ENCODE assay signal across 1 cellular context in genomic region chr15:58748787-58749531, GRCh38.
TF ChIP-seq lines count a peak whose summit lies in the region.

No MANE protein-coding gene starts in this region.

TF ChIP-seq in K562, 482 proteins besides CTCF, POLR2A, EP300 and RAD21 (continued from another document and continues in another):
- TF ChIP-seq, protein P1, sequence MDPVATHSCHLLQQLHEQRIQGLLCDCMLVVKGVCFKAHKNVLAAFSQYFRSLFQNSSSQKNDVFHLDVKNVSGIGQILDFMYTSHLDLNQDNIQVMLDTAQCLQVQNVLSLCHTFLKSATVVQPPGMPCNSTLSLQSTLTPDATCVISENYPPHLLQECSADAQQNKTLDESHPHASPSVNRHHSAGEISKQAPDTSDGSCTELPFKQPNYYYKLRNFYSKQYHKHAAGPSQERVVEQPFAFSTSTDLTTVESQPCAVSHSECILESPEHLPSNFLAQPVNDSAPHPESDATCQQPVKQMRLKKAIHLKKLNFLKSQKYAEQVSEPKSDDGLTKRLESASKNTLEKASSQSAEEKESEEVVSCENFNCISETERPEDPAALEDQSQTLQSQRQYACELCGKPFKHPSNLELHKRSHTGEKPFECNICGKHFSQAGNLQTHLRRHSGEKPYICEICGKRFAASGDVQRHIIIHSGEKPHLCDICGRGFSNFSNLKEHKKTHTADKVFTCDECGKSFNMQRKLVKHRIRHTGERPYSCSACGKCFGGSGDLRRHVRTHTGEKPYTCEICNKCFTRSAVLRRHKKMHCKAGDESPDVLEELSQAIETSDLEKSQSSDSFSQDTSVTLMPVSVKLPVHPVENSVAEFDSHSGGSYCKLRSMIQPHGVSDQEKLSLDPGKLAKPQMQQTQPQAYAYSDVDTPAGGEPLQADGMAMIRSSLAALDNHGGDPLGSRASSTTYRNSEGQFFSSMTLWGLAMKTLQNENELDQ (CRISPR knock-in tag; IDR thresholded peaks at IDR 0.05; ENCODE audit: borderline replicate concordance): no peak
- TF ChIP-seq FOXK2 (conservative IDR thresholded peaks at IDR 0.05 in 1 of 2, IDR thresholded peaks at IDR 0.05 in 1 of 2; ENCODE audit: low read depth in 2 of 2) (no peak), NCOA6 (IDR thresholded peaks at IDR 0.05) (no peak), SMARCC2 (IDR thresholded peaks at IDR 0.05; ENCODE audit: low read depth) (0 out of 2 replicates have a peak, but pooled peaks have one; percentile 35), USF1 (CRISPR knock-in tag; IDR thresholded peaks at IDR 0.05) (0 out of 2 replicates have a peak, but pooled peaks have one; percentile 14), CREM (IDR thresholded peaks at IDR 0.05; ENCODE audit: low read depth) (0 out of 2 replicates have a peak, but pooled peaks have one; percentile 16), SPI1 (IDR thresholded peaks at IDR 0.05; ENCODE audit: borderline replicate concordance, low read depth, low read length) (no peak), RB1 (IDR thresholded peaks at IDR 0.05; ENCODE audit: low read depth) (peak; percentile 51; the same call in 1 of the 2 replicates), PTRF (tag; IDR thresholded peaks at IDR 0.05) (no peak), ATF7 (IDR thresholded peaks at IDR 0.05) (0 out of 2 replicates have a peak, but pooled peaks have one; percentile 36), HDAC2 (IDR thresholded peaks at IDR 0.05) (peak; percentile 48; the same call in 1 of the 2 replicates), FOXA1 (IDR thresholded peaks at IDR 0.05; ENCODE audit: borderline replicate concordance) (no peak), TFAP4 (CRISPR knock-in tag; IDR thresholded peaks at IDR 0.05; ENCODE audit: borderline replicate concordance) (peak; percentile 59; the same call in 1 of the 2 replicates), RUNX1 (IDR thresholded peaks at IDR 0.05; ENCODE audit: low read depth) (0 out of 2 replicates have a peak, but pooled peaks have one; percentile 48), CCNT2 (IDR thresholded peaks at IDR 0.05; ENCODE audit: borderline replicate concordance, extremely low read depth, insufficient read length, low read depth, low read length) (peak; percentile 43), VEZF1 (CRISPR knock-in tag; IDR thresholded peaks at IDR 0.05) (no peak; the same call in 1 of the 2 replicates), ZBTB7A (IDR thresholded peaks at IDR 0.05; ENCODE audit: borderline replicate concordance, control insufficient read depth, low read depth, low read length) (peak; percentile 67; the same call in 1 of the 2 replicates), ZNF449 (CRISPR knock-in tag; IDR thresholded peaks at IDR 0.05) (0 out of 2 replicates have a peak, but pooled peaks have one; percentile 27), HDAC8 (tag; IDR thresholded peaks at IDR 0.05) (no peak), ZNF696 (CRISPR knock-in tag; conservative IDR thresholded peaks at IDR 0.05) (no peak), NKRF (IDR thresholded peaks at IDR 0.05; ENCODE audit: borderline replicate concordance) (peak; percentile 68; the same call in 1 of the 2 replicates), SMAD4 (CRISPR knock-in tag; conservative IDR thresholded peaks at IDR 0.05) (peak; percentile 92), CREB5 (CRISPR knock-in tag; IDR thresholded peaks at IDR 0.05) (no peak), FOXP4 (CRISPR knock-in tag; IDR thresholded peaks at IDR 0.05; ENCODE audit: borderline replicate concordance) (0 out of 2 replicates have a peak, but pooled peaks have one; percentile 71), HMGN3 (IDR thresholded peaks at IDR 0.05; ENCODE audit: borderline replicate concordance, extremely low read depth, insufficient read length, low read depth, low read length) (peak; percentile 90)
- TF ChIP-seq, protein P2, sequence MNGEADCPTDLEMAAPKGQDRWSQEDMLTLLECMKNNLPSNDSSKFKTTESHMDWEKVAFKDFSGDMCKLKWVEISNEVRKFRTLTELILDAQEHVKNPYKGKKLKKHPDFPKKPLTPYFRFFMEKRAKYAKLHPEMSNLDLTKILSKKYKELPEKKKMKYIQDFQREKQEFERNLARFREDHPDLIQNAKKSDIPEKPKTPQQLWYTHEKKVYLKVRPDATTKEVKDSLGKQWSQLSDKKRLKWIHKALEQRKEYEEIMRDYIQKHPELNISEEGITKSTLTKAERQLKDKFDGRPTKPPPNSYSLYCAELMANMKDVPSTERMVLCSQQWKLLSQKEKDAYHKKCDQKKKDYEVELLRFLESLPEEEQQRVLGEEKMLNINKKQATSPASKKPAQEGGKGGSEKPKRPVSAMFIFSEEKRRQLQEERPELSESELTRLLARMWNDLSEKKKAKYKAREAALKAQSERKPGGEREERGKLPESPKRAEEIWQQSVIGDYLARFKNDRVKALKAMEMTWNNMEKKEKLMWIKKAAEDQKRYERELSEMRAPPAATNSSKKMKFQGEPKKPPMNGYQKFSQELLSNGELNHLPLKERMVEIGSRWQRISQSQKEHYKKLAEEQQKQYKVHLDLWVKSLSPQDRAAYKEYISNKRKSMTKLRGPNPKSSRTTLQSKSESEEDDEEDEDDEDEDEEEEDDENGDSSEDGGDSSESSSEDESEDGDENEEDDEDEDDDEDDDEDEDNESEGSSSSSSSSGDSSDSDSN (IDR thresholded peaks at IDR 0.05; ENCODE audit: borderline replicate concordance in 1 of 2, low read depth in 2 of 2, low read length in 2 of 2): peak in 1 of 2 experiments; percentile 52; a peak in 3 of 4 replicates
- TF ChIP-seq, protein P3, sequence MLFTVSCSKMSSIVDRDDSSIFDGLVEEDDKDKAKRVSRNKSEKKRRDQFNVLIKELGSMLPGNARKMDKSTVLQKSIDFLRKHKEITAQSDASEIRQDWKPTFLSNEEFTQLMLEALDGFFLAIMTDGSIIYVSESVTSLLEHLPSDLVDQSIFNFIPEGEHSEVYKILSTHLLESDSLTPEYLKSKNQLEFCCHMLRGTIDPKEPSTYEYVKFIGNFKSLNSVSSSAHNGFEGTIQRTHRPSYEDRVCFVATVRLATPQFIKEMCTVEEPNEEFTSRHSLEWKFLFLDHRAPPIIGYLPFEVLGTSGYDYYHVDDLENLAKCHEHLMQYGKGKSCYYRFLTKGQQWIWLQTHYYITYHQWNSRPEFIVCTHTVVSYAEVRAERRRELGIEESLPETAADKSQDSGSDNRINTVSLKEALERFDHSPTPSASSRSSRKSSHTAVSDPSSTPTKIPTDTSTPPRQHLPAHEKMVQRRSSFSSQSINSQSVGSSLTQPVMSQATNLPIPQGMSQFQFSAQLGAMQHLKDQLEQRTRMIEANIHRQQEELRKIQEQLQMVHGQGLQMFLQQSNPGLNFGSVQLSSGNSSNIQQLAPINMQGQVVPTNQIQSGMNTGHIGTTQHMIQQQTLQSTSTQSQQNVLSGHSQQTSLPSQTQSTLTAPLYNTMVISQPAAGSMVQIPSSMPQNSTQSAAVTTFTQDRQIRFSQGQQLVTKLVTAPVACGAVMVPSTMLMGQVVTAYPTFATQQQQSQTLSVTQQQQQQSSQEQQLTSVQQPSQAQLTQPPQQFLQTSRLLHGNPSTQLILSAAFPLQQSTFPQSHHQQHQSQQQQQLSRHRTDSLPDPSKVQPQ (CRISPR knock-in tag; IDR thresholded peaks at IDR 0.05; ENCODE audit: borderline replicate concordance): no peak
- TF ChIP-seq, protein P4, sequence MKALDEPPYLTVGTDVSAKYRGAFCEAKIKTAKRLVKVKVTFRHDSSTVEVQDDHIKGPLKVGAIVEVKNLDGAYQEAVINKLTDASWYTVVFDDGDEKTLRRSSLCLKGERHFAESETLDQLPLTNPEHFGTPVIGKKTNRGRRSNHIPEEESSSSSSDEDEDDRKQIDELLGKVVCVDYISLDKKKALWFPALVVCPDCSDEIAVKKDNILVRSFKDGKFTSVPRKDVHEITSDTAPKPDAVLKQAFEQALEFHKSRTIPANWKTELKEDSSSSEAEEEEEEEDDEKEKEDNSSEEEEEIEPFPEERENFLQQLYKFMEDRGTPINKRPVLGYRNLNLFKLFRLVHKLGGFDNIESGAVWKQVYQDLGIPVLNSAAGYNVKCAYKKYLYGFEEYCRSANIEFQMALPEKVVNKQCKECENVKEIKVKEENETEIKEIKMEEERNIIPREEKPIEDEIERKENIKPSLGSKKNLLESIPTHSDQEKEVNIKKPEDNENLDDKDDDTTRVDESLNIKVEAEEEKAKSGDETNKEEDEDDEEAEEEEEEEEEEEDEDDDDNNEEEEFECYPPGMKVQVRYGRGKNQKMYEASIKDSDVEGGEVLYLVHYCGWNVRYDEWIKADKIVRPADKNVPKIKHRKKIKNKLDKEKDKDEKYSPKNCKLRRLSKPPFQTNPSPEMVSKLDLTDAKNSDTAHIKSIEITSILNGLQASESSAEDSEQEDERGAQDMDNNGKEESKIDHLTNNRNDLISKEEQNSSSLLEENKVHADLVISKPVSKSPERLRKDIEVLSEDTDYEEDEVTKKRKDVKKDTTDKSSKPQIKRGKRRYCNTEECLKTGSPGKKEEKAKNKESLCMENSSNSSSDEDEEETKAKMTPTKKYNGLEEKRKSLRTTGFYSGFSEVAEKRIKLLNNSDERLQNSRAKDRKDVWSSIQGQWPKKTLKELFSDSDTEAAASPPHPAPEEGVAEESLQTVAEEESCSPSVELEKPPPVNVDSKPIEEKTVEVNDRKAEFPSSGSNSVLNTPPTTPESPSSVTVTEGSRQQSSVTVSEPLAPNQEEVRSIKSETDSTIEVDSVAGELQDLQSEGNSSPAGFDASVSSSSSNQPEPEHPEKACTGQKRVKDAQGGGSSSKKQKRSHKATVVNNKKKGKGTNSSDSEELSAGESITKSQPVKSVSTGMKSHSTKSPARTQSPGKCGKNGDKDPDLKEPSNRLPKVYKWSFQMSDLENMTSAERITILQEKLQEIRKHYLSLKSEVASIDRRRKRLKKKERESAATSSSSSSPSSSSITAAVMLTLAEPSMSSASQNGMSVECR (CRISPR knock-in tag; IDR thresholded peaks at IDR 0.05): peak; percentile 55
